ENCODE assay signal across 23 cellular contexts in the genomic region with DNA sequence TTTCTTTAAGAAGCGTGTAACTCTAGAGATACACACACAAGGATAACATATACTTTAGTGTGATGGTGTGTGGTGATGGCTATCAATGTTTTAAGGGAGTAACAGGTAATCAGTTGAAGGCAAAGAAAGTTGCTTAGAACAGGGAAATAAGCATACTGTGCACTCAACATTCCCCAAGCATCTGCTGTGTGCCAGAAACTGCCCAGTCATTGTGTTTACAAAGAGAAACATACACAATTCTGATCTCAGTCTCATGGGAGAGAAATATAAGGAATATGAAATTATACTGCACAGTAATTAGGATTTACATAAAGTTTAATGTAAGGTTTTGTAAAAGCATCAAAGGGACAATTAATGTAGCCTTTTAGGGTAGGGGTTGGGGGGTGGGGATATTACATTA.
"Had no signal": no experiment of that assay in that cellular context is flagged by ENCODE, and none has a peak within 500 bp of the region (broad histone marks: within the 10 kb centered on the region; RNA-seq: fewer than 3 reads in every experiment).

No MANE protein-coding gene starts in this region.

- H3K9me3 ChIP-seq: esophagus squamous epithelium, pancreas, prostate gland, thoracic aorta had no signal

- H3K4me1 ChIP-seq: esophagus squamous epithelium, pancreas, prostate gland had no signal

- H3K27ac ChIP-seq: epithelial cell of prostate, esophagus squamous epithelium, pancreas, prostate gland, thoracic aorta had no signal

- DNase-seq: activated CD4-positive, alpha-beta memory T cell treated with anti-CD3 and anti-CD28 coated beads, Interleukin-2, amount 10 ng/mL, durations not matched to agents 7 days and 5 days; activated CD4-positive, alpha-beta T cell treated with anti-CD3 and anti-CD28 coated beads for 1 hour; activated CD4-positive, alpha-beta T cell treated with anti-CD3 and anti-CD28 coated beads, Interleukin-2, amount 10 ng/mL, durations not matched to agents 7 days and 5 days; activated CD8-positive, alpha-beta memory T cell treated with anti-CD3 and anti-CD28 coated beads, Interleukin-2, amount 50 U/mL, for 48 hours; activated gamma-delta T cell treated with Interleukin-2 at 50 U/mL for 16 hours; activated naive CD4-positive, alpha-beta T cell treated with anti-CD3 and anti-CD28 coated beads, Interleukin-2, amount 50 U/mL, for 16 hours; activated T-cell treated with anti-CD3 and anti-CD28 coated beads, Interleukin-2, amount 50 U/mL, for 24 hours; anterior cingulate cortex; dermis blood vessel endothelial cell; effector CD4-positive, alpha-beta T cell; esophagus squamous epithelium; mammary epithelial cell; naive thymus-derived CD8-positive, alpha-beta T cell; nucleus accumbens; pancreas; retina; stimulated activated CD4-positive, alpha-beta T cell treated with anti-CD3 and anti-CD28 coated beads, Interleukin-2, amount 100 ng/mL, for 48 hours; T-helper 2 cell; trophoblast cell had no signal

- ATAC-seq: naive thymus-derived CD8-positive, alpha-beta T cell; WTC11 had no signal

- H3K27me3 ChIP-seq: esophagus squamous epithelium, pancreas had no signal

- H3K36me3 ChIP-seq: esophagus squamous epithelium, pancreas, prostate gland, thoracic aorta had no signal

- H3K4me3 ChIP-seq: esophagus squamous epithelium, pancreas, prostate gland, thoracic aorta had no signal
